8 cellular contexts compared by ENCODE assay signal in the genomic region with DNA sequence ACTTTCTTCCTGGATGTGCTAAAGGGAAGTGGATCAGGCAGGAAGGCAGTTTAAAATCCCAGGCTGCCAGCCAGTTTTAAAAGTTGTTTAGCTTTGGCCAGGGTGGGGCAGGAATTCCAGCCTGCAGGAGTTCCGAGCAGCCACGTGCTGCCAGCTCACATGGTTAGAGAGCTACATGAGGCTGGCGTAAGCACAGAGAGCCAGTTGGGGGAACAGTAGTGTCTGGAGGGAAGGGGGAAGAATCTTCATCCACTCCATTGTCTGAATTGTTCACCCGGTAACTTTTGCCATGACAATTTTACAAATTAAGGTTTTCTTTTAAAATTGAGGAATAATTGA. TPM values are rescaled to one million over a fixed set of nuclear protein-coding genes. Genes with fewer than 3 reads are reported as not detected.
DNase-seq lines count a peak whose midpoint lies in the region; ATAC-seq and TF ChIP-seq lines count a peak whose summit lies in the region.

No MANE protein-coding gene starts in this region.

- intact Hi-C loops in posterior vena cava (cut with DNase I) = no loop called here

- peaks cover 76% of the 10 kb centered on the region for H3K4me1 Mint-ChIP-seq in activated naive CD8-positive, alpha-beta T cell (ENCODE audit: low read depth)
- H3K4me1 Mint-ChIP-seq in activated naive CD8-positive, alpha-beta T cell treated with anti-CD3 and anti-CD28 coated beads, Interleukin-2, amount 50 U/mL, for 24 hours = peaks cover 60% of the 10 kb centered on the region

- H3K27ac ChIP-seq in VCaP = peak overlapping the region; percentile 92

- no peaks in the 10 kb centered on the region for H3K27me3 Mint-ChIP-seq in activated naive CD8-positive, alpha-beta T cell
- no peaks in the 10 kb centered on the region for H3K27me3 Mint-ChIP-seq in activated naive CD8-positive, alpha-beta T cell treated with anti-CD3 and anti-CD28 coated beads, Interleukin-2, amount 50 U/mL, for 24 hours

- no peak for TF ChIP-seq CTCF in VCaP (conservative IDR thresholded peaks at IDR 0.05)

- peak overlapping the region; percentile 83 for H3K27ac Mint-ChIP-seq in activated naive CD8-positive, alpha-beta T cell
- no peak overlapping the region for H3K27ac Mint-ChIP-seq in activated naive CD8-positive, alpha-beta T cell treated with anti-CD3 and anti-CD28 coated beads, Interleukin-2, amount 50 U/mL, for 24 hours

- H3K4me3 Mint-ChIP-seq in activated naive CD8-positive, alpha-beta T cell = no peak overlapping the region
- no peak overlapping the region for H3K4me3 Mint-ChIP-seq in activated naive CD8-positive, alpha-beta T cell treated with anti-CD3 and anti-CD28 coated beads, Interleukin-2, amount 50 U/mL, for 24 hours

- no peak for ATAC-seq in activated naive CD8-positive, alpha-beta T cell treated with anti-CD3 and anti-CD28 coated beads, Interleukin-2, amount 50 U/mL, for 24 hours
- ATAC-seq in HG03280 (IDR thresholded peaks at IDR 0.05; ENCODE audit: unreplicated experiment) = no peak
- no peak for ATAC-seq in HG03442 (IDR thresholded peaks at IDR 0.05; ENCODE audit: unreplicated experiment)

- peaks cover 9% of the 10 kb centered on the region for H3K36me3 Mint-ChIP-seq in activated naive CD8-positive, alpha-beta T cell
- peaks cover 23% of the 10 kb centered on the region for H3K36me3 Mint-ChIP-seq in activated naive CD8-positive, alpha-beta T cell treated with anti-CD3 and anti-CD28 coated beads, Interleukin-2, amount 50 U/mL, for 24 hours (ENCODE audit: low read depth)

- no peaks in the 10 kb centered on the region for H3K9me3 Mint-ChIP-seq in activated naive CD8-positive, alpha-beta T cell (ENCODE audit: low read depth)
- no peaks in the 10 kb centered on the region for H3K9me3 Mint-ChIP-seq in activated naive CD8-positive, alpha-beta T cell treated with anti-CD3 and anti-CD28 coated beads, Interleukin-2, amount 50 U/mL, for 24 hours

- DNase-seq in activated naive CD8-positive, alpha-beta T cell treated with anti-CD3 and anti-CD28 coated beads, Interleukin-2, amount 50 U/mL, for 24 hours = no peak
- DNase-seq in glomerular visceral epithelial cell (ENCODE audit: extremely low spot score) (peak; percentile 90), posterior vena cava (ENCODE audit: low spot score) (peak; percentile 93)
- no peak for DNase-seq in stimulated activated CD4-positive, alpha-beta T cell treated with anti-CD3 and anti-CD28 coated beads, Interleukin-15, amount 100 ng/mL, for 24 hours

RNA-seq across cellular contexts. Expression of a gene that starts 12.0 kb away (rescaled TPM):
- 10 to 100 TPM; 24.0 to 24.2 TPM for total RNA-seq in posterior vena cava

RNA-seq across cellular contexts. Expression of a gene that starts 12.2 kb away (rescaled TPM):
- total RNA-seq in posterior vena cava = 10 to 100 TPM in 1 of 2 donors, 1 to 10 TPM in 1; 8.8 to 11.2 TPM

RNA-seq across cellular contexts. Expression of a gene that starts 21.6 kb away (rescaled TPM):
- total RNA-seq in posterior vena cava = 100 to 1,000 TPM in 1 of 2 donors, 10 to 100 TPM in 1; 97.4 to 119 TPM

RNA-seq across cellular contexts. Expression of a gene that starts 26.9 kb away (rescaled TPM):
- total RNA-seq in posterior vena cava = not detected

RNA-seq across cellular contexts. Expression of a gene that starts 38.5 kb away (rescaled TPM):
- 10 to 100 TPM; 26.2 to 27.1 TPM for total RNA-seq in posterior vena cava

Comparison
In these comparisons a context has a peak if more than half of its experiments do, and no peak if none do; other contexts are left out.
1. DNase-seq: peak in glomerular visceral epithelial cell (single experiment) and posterior vena cava (single experiment); none in activated naive CD8-positive, alpha-beta T cell treated with anti-CD3 and anti-CD28 coated beads, Interleukin-2, amount 50 U/mL, for 24 hours (single experiment) and stimulated activated CD4-positive, alpha-beta T cell treated with anti-CD3 and anti-CD28 coated beads, Interleukin-15, amount 100 ng/mL, for 24 hours (single experiment).